1 cellular context compared by ENCODE assay signal in the genomic region with DNA sequence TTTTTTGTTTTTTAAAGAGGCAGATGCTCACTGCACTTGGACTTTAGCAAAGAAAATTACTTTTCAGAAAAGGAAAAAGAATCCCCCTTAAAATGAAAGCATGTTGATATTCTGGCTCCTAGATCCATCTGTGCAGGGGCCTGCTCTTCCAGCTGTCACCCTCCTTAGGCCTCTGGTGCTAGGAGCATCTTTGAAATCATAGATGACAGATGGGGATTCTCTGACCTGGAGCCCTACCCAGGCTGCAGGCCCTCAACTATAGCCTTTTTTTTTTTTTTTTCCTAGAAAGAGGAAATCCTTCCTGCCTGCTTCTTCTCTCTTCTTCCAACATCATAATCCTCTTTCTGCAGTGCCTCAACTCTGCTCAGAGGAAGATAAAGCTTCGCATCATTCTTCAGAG.
TF ChIP-seq lines count a peak whose summit lies in the region.

No MANE protein-coding gene starts in this region.

TF ChIP-seq in K562, 482 proteins besides CTCF, POLR2A, EP300 and RAD21:
- TF ChIP-seq NR2C2 (CRISPR knock-in tag; IDR thresholded peaks at IDR 0.05): no peak
- 0 out of 2 replicates have a peak, but pooled peaks have one; percentile 16 for TF ChIP-seq NR2C2 (tag; IDR thresholded peaks at IDR 0.05)
- TF ChIP-seq, protein P1, sequence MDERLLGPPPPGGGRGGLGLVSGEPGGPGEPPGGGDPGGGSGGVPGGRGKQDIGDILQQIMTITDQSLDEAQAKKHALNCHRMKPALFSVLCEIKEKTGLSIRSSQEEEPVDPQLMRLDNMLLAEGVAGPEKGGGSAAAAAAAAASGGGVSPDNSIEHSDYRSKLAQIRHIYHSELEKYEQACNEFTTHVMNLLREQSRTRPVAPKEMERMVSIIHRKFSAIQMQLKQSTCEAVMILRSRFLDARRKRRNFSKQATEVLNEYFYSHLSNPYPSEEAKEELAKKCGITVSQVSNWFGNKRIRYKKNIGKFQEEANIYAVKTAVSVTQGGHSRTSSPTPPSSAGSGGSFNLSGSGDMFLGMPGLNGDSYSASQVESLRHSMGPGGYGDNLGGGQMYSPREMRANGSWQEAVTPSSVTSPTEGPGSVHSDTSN (CRISPR knock-in tag; IDR thresholded peaks at IDR 0.05; ENCODE audit: low read depth): no peak
- TF ChIP-seq, protein P1 (tag; conservative IDR thresholded peaks at IDR 0.05; ENCODE audit: low read depth): 0 out of 2 replicates have a peak, but pooled peaks have one; percentile 7
- TF ChIP-seq, protein P2, sequence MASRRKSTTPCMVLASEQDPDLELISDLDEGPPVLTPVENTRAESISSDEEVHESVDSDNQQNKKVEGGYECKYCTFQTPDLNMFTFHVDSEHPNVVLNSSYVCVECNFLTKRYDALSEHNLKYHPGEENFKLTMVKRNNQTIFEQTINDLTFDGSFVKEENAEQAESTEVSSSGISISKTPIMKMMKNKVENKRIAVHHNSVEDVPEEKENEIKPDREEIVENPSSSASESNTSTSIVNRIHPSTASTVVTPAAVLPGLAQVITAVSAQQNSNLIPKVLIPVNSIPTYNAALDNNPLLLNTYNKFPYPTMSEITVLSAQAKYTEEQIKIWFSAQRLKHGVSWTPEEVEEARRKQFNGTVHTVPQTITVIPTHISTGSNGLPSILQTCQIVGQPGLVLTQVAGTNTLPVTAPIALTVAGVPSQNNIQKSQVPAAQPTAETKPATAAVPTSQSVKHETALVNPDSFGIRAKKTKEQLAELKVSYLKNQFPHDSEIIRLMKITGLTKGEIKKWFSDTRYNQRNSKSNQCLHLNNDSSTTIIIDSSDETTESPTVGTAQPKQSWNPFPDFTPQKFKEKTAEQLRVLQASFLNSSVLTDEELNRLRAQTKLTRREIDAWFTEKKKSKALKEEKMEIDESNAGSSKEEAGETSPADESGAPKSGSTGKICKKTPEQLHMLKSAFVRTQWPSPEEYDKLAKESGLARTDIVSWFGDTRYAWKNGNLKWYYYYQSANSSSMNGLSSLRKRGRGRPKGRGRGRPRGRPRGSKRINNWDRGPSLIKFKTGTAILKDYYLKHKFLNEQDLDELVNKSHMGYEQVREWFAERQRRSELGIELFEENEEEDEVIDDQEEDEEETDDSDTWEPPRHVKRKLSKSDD (conservative IDR thresholded peaks at IDR 0.05; ENCODE audit: low read length): no peak
- no peak for TF ChIP-seq KAT8 (IDR thresholded peaks at IDR 0.05; ENCODE audit: low read depth)
- no peak for TF ChIP-seq RBBP5 (IDR thresholded peaks at IDR 0.05; ENCODE audit: borderline replicate concordance, insufficient read depth, low read length, poor library complexity, severe bottlenecking)
- no peak for TF ChIP-seq RFX7 (CRISPR knock-in tag; IDR thresholded peaks at IDR 0.05)
- TF ChIP-seq U2AF2 (optimal IDR thresholded peaks at IDR 0.05; ENCODE audit: low read depth, low read length): no peak
- TF ChIP-seq, protein P3, sequence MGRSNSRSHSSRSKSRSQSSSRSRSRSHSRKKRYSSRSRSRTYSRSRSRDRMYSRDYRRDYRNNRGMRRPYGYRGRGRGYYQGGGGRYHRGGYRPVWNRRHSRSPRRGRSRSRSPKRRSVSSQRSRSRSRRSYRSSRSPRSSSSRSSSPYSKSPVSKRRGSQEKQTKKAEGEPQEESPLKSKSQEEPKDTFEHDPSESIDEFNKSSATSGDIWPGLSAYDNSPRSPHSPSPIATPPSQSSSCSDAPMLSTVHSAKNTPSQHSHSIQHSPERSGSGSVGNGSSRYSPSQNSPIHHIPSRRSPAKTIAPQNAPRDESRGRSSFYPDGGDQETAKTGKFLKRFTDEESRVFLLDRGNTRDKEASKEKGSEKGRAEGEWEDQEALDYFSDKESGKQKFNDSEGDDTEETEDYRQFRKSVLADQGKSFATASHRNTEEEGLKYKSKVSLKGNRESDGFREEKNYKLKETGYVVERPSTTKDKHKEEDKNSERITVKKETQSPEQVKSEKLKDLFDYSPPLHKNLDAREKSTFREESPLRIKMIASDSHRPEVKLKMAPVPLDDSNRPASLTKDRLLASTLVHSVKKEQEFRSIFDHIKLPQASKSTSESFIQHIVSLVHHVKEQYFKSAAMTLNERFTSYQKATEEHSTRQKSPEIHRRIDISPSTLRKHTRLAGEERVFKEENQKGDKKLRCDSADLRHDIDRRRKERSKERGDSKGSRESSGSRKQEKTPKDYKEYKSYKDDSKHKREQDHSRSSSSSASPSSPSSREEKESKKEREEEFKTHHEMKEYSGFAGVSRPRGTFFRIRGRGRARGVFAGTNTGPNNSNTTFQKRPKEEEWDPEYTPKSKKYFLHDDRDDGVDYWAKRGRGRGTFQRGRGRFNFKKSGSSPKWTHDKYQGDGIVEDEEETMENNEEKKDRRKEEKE (IDR thresholded peaks at IDR 0.05; ENCODE audit: borderline replicate concordance in 1 of 2, control insufficient read depth in 1 of 2, low read depth in 2 of 2, low read length in 1 of 2): no peak
- TF ChIP-seq U2AF1 (optimal IDR thresholded peaks at IDR 0.05; ENCODE audit: low read depth, low read length): no peak
- no peak for TF ChIP-seq HDAC6 (IDR thresholded peaks at IDR 0.05; ENCODE audit: low read depth, low read length)
- no peak for TF ChIP-seq SP1 (CRISPR knock-in tag; IDR thresholded peaks at IDR 0.05)
- TF ChIP-seq MED1 (CRISPR knock-in tag; IDR thresholded peaks at IDR 0.05; ENCODE audit: borderline replicate concordance): no peak
- no peak for TF ChIP-seq HOXB6 (CRISPR knock-in tag; IDR thresholded peaks at IDR 0.05; ENCODE audit: borderline replicate concordance)
- TF ChIP-seq WHSC1 (IDR thresholded peaks at IDR 0.05; ENCODE audit: low read length): no peak
- no peak for TF ChIP-seq CHD1 (IDR thresholded peaks at IDR 0.05; ENCODE audit: low read length)
- TF ChIP-seq JUNB (CRISPR knock-in tag; conservative IDR thresholded peaks at IDR 0.05): no peak
- TF ChIP-seq, protein P4, sequence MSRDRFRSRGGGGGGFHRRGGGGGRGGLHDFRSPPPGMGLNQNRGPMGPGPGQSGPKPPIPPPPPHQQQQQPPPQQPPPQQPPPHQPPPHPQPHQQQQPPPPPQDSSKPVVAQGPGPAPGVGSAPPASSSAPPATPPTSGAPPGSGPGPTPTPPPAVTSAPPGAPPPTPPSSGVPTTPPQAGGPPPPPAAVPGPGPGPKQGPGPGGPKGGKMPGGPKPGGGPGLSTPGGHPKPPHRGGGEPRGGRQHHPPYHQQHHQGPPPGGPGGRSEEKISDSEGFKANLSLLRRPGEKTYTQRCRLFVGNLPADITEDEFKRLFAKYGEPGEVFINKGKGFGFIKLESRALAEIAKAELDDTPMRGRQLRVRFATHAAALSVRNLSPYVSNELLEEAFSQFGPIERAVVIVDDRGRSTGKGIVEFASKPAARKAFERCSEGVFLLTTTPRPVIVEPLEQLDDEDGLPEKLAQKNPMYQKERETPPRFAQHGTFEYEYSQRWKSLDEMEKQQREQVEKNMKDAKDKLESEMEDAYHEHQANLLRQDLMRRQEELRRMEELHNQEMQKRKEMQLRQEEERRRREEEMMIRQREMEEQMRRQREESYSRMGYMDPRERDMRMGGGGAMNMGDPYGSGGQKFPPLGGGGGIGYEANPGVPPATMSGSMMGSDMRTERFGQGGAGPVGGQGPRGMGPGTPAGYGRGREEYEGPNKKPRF (IDR thresholded peaks at IDR 0.05; ENCODE audit: low read depth, low read length): no peak
- no peak for TF ChIP-seq NCOR1 (IDR thresholded peaks at IDR 0.05)
- peak; percentile 40; the same call in 1 of the 2 replicates for TF ChIP-seq ZNF384 (IDR thresholded peaks at IDR 0.05; ENCODE audit: low read depth, low read length)
- no peak for TF ChIP-seq HDGF (IDR thresholded peaks at IDR 0.05)
